10 cellular contexts compared by ENCODE assay signal in the genomic region with DNA sequence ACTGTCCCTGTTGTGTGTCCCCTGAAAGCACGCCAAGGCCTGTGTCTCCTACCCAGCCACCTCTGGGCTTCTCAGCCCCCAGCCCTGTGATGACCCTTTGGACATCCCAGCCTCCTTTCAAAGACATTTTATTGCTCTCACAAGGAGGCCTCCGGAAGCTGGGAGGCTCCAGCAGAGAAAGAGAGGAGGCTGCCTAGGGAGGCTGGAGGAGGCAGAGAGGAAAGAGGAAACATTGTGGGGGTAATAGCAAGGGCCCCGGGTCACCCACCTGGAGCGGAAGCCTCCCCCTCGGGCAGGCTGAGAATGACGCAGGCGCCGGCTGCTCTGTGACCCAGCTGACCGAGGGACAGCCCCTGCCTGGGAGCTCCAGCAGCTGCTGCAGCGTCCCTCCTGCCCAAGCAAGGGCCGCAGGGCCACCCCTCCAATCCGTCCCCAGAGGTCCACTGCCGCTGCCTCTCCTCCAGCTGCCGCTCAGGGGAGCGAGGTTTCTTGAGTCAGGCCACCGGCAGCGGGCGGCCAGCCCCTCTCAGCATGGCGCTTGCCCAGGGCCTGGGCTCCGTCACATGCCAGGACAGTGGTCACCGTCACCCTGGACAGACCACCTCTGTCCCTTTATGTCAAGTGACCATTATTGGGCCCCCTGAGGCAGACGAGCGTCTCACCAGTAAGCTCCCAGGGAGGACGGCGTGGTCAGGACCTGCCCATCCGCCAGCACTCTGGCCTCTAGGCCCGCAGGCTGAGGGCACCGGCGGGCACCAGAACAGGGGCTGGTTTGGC. TPM values are rescaled to one million over a fixed set of nuclear protein-coding genes. Genes with fewer than 3 reads are reported as not detected.
DNase-seq lines count a peak whose midpoint lies in the region; ATAC-seq and TF ChIP-seq lines count a peak whose summit lies in the region.
"Had no signal": no experiment of that assay in that cellular context is flagged by ENCODE, and none has a peak within 500 bp of the region (broad histone marks: within the 10 kb centered on the region; RNA-seq: fewer than 3 reads in every experiment).

No MANE protein-coding gene starts in this region.

- H3K36me3 ChIP-seq in lower lobe of right lung (no peaks in the 10 kb centered on the region), tibial nerve (no peaks in the 10 kb centered on the region)
- H3K36me3 ChIP-seq: cardiac muscle cell, right lobe of liver had no signal

- H3K4me3 Mint-ChIP-seq in activated T-helper 17 cell treated with anti-CD3 and anti-CD28 coated beads, Interleukin-2, amount 50 U/mL, for 72 hours: peak overlapping the region; percentile 52

- H3K9me3 ChIP-seq in lower lobe of right lung (no peaks in the 10 kb centered on the region), tibial nerve (no peaks in the 10 kb centered on the region)
- H3K9me3 ChIP-seq: right lobe of liver had no signal

- no peak overlapping the region for H3K27ac Mint-ChIP-seq in activated T-helper 17 cell treated with anti-CD3 and anti-CD28 coated beads, Interleukin-2, amount 50 U/mL, for 72 hours

- no peak for TF ChIP-seq EP300 in tibial nerve (IDR thresholded peaks at IDR 0.05)

- no peak for ATAC-seq in activated T-helper 17 cell treated with anti-CD3 and anti-CD28 coated beads, Interleukin-2, amount 50 U/mL, for 72 hours (replicated peaks)
- no peak for ATAC-seq in lower lobe of right lung

- peaks cover 20% of the 10 kb centered on the region for H3K27me3 Mint-ChIP-seq in activated T-helper 17 cell treated with anti-CD3 and anti-CD28 coated beads, Interleukin-2, amount 50 U/mL, for 72 hours

- no peaks in the 10 kb centered on the region for H3K9me3 Mint-ChIP-seq in activated T-helper 17 cell treated with anti-CD3 and anti-CD28 coated beads, Interleukin-2, amount 50 U/mL, for 72 hours

- H3K27ac ChIP-seq in lower lobe of right lung: no peak overlapping the region
- H3K27ac ChIP-seq in tibial nerve: no peak overlapping the region
- H3K27ac ChIP-seq: cardiac muscle cell, right lobe of liver had no signal

- intact Hi-C loops in lower lobe of right lung (cut with DNase I): no loop called here

- H3K4me1 Mint-ChIP-seq in activated T-helper 17 cell treated with anti-CD3 and anti-CD28 coated beads, Interleukin-2, amount 50 U/mL, for 72 hours: peaks cover 5% of the 10 kb centered on the region

- no peak for TF ChIP-seq CTCF in lower lobe of right lung (IDR thresholded peaks at IDR 0.05)
- no peak for TF ChIP-seq CTCF in tibial nerve (IDR thresholded peaks at IDR 0.05)

- WGBS in tibial nerve, 2 donors: 54 to 61% methylated on average over 15 to 17 of the region's 29 CpGs

- peak overlapping the region; percentile 51 for H3K4me3 ChIP-seq in lower lobe of right lung
- H3K4me3 ChIP-seq in tibial nerve: peak overlapping the region in 3 of 4 donors; percentile 45 to 49 (median 46)

- DNase-seq in activated gamma-delta T cell treated with Interleukin-2 at 50 U/mL for 16 hours (peak; percentile 17), activated gamma-delta T cell (lab: John Stamatoyannopoulos, UW) (no peak), lower lobe of right lung (no peak), tibial nerve (ENCODE audit: low spot score in 2 of 2) (no peak), HuH-7 (ENCODE audit: low spot score) (no peak), inferior parietal cortex (ENCODE audit: extremely low spot score) (no peak), SW 1271 (lab: John Stamatoyannopoulos, UW) (no peak)

- H3K4me1 ChIP-seq in lower lobe of right lung: peaks cover 28% of the 10 kb centered on the region
- H3K4me1 ChIP-seq in tibial nerve: peaks cover 0 to 58% (median 21%) of the 10 kb centered on the region in 4 donors

- no peaks in the 10 kb centered on the region for H3K36me3 Mint-ChIP-seq in activated T-helper 17 cell treated with anti-CD3 and anti-CD28 coated beads, Interleukin-2, amount 50 U/mL, for 72 hours (ENCODE audit: low read depth)

- TF ChIP-seq POLR2A in tibial nerve (IDR thresholded peaks at IDR 0.05): no peak

- H3K27me3 ChIP-seq in lower lobe of right lung (ENCODE audit: low read depth) (peaks cover 7% of the 10 kb centered on the region), tibial nerve (no peaks in the 10 kb centered on the region)
- H3K27me3 ChIP-seq: cardiac muscle cell, right lobe of liver had no signal

RNA-seq across cellular contexts. Expression of a gene that starts 29.3 kb away (rescaled TPM):
- 1,000 to 10,000 TPM; 4,457 to 7,394 TPM for total RNA-seq in activated T-helper 17 cell treated with anti-CD3 and anti-CD28 coated beads, Interleukin-2, amount 50 U/mL, for 72 hours
- total RNA-seq in lower lobe of right lung (1,821 TPM), tibial nerve (1,000 to 10,000 TPM; 2,372 to 2,875 (median 2,670) TPM)

RNA-seq across cellular contexts. Expression of a gene that starts 44.9 kb away (rescaled TPM):
- total RNA-seq in activated T-helper 17 cell treated with anti-CD3 and anti-CD28 coated beads, Interleukin-2, amount 50 U/mL, for 72 hours: under 1 TPM; 0.43 to 0.93 TPM
- total RNA-seq in lower lobe of right lung (3.3 TPM), tibial nerve (1 to 10 TPM in 3 of 4 donors, under 1 TPM in 1; 0.42 to 4.4 (median 3.7) TPM)
